Comparison of ENCODE assay signal across 1 cellular context in genomic region chr9:136599074-136599531, GRCh38.
A peak's percentile ranks its signal among the peaks of the same experiment; 100 is the strongest.
TF ChIP-seq lines count a peak whose summit lies in the region.

No MANE protein-coding gene starts in this region.

TF ChIP-seq in HepG2, 621 proteins besides CTCF, POLR2A, EP300 and RAD21:
- TF ChIP-seq, protein P1, sequence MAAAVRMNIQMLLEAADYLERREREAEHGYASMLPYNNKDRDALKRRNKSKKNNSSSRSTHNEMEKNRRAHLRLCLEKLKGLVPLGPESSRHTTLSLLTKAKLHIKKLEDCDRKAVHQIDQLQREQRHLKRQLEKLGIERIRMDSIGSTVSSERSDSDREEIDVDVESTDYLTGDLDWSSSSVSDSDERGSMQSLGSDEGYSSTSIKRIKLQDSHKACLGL (CRISPR knock-in tag; IDR thresholded peaks at IDR 0.05), result 0 out of 2 replicates have a peak, but pooled peaks have one; percentile 47
- TF ChIP-seq ZC3H4 (CRISPR knock-in tag; IDR thresholded peaks at IDR 0.05; ENCODE audit: borderline replicate concordance), result no peak
- no peak for TF ChIP-seq CBX5 (CRISPR knock-in tag; IDR thresholded peaks at IDR 0.05; ENCODE audit: borderline replicate concordance)
- TF ChIP-seq, protein P2, sequence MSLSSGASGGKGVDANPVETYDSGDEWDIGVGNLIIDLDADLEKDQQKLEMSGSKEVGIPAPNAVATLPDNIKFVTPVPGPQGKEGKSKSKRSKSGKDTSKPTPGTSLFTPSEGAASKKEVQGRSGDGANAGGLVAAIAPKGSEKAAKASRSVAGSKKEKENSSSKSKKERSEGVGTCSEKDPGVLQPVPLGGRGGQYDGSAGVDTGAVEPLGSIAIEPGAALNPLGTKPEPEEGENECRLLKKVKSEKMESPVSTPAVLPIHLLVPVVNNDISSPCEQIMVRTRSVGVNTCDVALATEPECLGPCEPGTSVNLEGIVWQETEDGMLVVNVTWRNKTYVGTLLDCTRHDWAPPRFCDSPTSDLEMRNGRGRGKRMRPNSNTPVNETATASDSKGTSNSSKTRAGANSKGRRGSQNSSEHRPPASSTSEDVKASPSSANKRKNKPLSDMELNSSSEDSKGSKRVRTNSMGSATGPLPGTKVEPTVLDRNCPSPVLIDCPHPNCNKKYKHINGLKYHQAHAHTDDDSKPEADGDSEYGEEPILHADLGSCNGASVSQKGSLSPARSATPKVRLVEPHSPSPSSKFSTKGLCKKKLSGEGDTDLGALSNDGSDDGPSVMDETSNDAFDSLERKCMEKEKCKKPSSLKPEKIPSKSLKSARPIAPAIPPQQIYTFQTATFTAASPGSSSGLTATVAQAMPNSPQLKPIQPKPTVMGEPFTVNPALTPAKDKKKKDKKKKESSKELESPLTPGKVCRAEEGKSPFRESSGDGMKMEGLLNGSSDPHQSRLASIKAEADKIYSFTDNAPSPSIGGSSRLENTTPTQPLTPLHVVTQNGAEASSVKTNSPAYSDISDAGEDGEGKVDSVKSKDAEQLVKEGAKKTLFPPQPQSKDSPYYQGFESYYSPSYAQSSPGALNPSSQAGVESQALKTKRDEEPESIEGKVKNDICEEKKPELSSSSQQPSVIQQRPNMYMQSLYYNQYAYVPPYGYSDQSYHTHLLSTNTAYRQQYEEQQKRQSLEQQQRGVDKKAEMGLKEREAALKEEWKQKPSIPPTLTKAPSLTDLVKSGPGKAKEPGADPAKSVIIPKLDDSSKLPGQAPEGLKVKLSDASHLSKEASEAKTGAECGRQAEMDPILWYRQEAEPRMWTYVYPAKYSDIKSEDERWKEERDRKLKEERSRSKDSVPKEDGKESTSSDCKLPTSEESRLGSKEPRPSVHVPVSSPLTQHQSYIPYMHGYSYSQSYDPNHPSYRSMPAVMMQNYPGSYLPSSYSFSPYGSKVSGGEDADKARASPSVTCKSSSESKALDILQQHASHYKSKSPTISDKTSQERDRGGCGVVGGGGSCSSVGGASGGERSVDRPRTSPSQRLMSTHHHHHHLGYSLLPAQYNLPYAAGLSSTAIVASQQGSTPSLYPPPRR (CRISPR knock-in tag; IDR thresholded peaks at IDR 0.05; ENCODE audit: borderline replicate concordance), result no peak
- no peak for TF ChIP-seq TRIM22 (IDR thresholded peaks at IDR 0.05)
- TF ChIP-seq ATF5 (CRISPR knock-in tag; IDR thresholded peaks at IDR 0.05; ENCODE audit: low read depth), result no peak
- no peak for TF ChIP-seq ZNF740 (CRISPR knock-in tag; IDR thresholded peaks at IDR 0.05)
- no peak for TF ChIP-seq ZNF816 (CRISPR knock-in tag; IDR thresholded peaks at IDR 0.05; ENCODE audit: borderline replicate concordance)
- no peak for TF ChIP-seq HINFP (CRISPR knock-in tag; IDR thresholded peaks at IDR 0.05; ENCODE audit: low read depth)
TF ChIP-seq in HepG2: peak in this region for 1.
